In the genomic region with DNA sequence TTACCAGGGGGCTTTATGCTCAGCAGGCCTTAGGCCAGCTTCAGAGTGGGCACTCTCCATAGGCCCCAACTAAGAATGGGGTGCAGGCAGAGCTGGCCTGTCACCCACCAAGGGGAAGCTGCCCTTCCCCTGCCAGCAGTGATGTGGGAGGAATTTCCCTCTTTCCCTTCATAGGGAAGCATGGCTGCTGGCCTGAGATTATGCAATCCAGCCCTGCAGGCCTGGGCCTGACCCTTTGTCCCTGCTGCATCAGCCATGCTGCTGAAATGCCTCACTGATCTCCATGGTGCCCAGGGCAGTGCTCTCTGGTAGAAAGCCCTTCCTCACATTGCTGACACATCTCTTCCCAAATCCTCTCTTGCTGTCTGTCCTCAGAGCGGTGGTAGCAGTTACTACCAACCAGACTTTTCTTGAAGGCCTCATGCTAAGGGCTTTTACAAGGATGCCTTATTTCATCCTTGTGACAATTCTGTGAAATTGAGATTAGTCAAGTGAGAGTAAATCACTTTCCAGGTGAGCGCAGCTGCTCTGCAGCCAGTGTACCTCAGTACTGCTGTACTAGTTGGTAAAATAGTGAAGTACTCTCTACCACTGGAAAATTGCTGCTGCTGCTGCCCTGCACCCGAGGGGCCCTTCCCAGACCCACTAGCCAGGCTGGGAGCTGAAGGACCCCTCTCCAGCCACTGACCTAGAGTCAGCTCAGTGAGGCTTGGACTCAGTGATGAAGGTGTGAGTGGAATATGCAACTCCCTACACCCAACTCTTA, we compare ENCODE assay signal across 1 cellular context.
TF ChIP-seq lines count a peak whose summit lies in the region.

No MANE protein-coding gene starts in this region.

TF ChIP-seq in HepG2, 621 proteins besides CTCF, POLR2A, EP300 and RAD21 (continued from another document):
- TF ChIP-seq KDM2A (CRISPR knock-in tag; IDR thresholded peaks at IDR 0.05; ENCODE audit: borderline replicate concordance, low read depth) (peak; percentile 31; the same call in 1 of the 2 replicates), SP4 (CRISPR knock-in tag; IDR thresholded peaks at IDR 0.05) (no peak)
